8 cellular contexts compared by ENCODE assay signal in the genomic region with DNA sequence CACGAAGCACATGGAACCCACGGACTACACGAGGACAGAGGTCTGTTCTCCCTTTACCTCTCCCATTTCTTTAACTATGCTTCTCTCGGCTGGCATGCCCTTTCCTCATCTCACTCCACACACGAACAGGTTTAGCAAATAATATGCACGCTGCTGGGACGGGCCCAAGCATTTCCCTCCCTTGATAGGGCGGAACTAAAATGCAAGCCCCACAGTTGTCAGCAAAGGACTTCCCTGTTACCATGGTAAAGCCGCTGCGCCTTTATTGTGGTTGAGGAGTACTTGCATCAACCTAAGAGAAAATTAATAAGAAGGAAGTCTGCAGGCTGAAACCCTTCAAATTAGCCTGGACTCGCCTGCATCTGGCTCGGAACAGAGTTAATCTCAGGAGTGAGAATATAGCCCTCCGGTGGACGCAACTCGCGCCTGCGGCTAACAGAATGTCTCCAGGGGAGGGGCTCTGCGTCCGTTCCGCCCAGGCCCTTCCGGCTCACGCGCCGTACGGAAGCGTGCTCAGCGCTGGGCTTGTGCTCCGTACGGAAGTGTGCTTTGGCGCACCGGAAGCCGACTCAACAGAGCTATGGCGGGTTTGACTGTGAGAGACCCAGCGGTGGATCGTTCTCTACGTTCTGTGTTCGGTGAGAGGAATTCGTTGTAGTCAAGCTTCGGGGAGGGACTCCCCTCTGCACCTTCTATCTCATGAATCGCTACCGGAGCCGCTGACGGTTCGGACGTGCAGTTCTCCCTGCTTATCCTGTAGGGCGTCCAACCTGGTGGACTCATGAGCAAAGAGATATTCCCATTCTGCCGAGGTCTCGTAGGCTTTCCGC. TPM values are rescaled to one million over a fixed set of nuclear protein-coding genes. Genes with fewer than 3 reads are reported as not detected.
DNase-seq lines count a peak whose midpoint lies in the region; ATAC-seq and TF ChIP-seq lines count a peak whose summit lies in the region.

Gene CSTF2, plus strand, starts transcription at position 555 of the 830 bp plus-strand sequence. Its CDS starts 26 bp downstream, at position 581.

- no peaks in the 10 kb centered on the region for H3K4me1 ChIP-seq in HUES64 (ENCODE audit: insufficient read depth, low read length)
- H3K4me1 ChIP-seq in OCI-LY3 (ENCODE audit: low read length): peaks cover 4% of the 10 kb centered on the region; the same call in 1 of the 2 replicates
- H3K4me1 ChIP-seq in mucosa of descending colon (ENCODE audit: low read depth): no peaks in the 10 kb centered on the region

- intact Hi-C loops in mucosa of descending colon (cut with DNase I, micrococcal nuclease): no loop called here

- peaks cover 13% of the 10 kb centered on the region for H3K79me2 ChIP-seq in OCI-LY3 (ENCODE audit: low read length)

- H3K9ac ChIP-seq in HUES64 (ENCODE audit: low read depth, low read length) (peak within 1 kb of the TSS; percentile 74), OCI-LY3 (ENCODE audit: low read length) (peak within 1 kb of the TSS; percentile 82)

- peak within 1 kb of the TSS; percentile 81 for H3K4me3 ChIP-seq in HUES64 (ENCODE audit: low read length)
- peak within 1 kb of the TSS; percentile 91 for H3K4me3 ChIP-seq in OCI-LY3 (ENCODE audit: low read length)
- peak within 1 kb of the TSS; percentile 71 for H3K4me3 ChIP-seq in epithelial cell of esophagus (ENCODE audit: low read length)
- peak within 1 kb of the TSS; percentile 32 for H3K4me3 ChIP-seq in mucosa of descending colon

- 1% methylated on average over 49 of the region's 49 CpGs for WGBS in HUES64

- no peak for TF ChIP-seq CTCF in OCI-LY3 (IDR thresholded peaks at IDR 0.05; ENCODE audit: low read depth, low read length)
- no peak for TF ChIP-seq CTCF in epithelial cell of esophagus (IDR thresholded peaks at IDR 0.05; ENCODE audit: insufficient read depth, low read depth, low read length, missing control alignments)
- TF ChIP-seq CTCF in mucosa of descending colon (IDR thresholded peaks at IDR 0.05): no peak

- no peak within 1 kb of the TSS for H3K27ac ChIP-seq in HUES64 (ENCODE audit: low read depth, low read length)
- peak within 1 kb of the TSS; percentile 82 for H3K27ac ChIP-seq in OCI-LY3 (ENCODE audit: low read length)

- peaks cover 31% of the 10 kb centered on the region for H3K36me3 ChIP-seq in HUES64 (ENCODE audit: insufficient read depth, low read length)
- H3K36me3 ChIP-seq in OCI-LY3 (replicated peaks; ENCODE audit: low read depth, low read length): peaks cover 16% of the 10 kb centered on the region
- H3K36me3 ChIP-seq in mucosa of descending colon (ENCODE audit: low read depth): no peaks in the 10 kb centered on the region

- DNase-seq in DMS 273 treated with DMSO at 0.1 percent for 48 hours (lab: John Stamatoyannopoulos, UW) (peak; percentile 58), epithelial cell of esophagus (ENCODE audit: low read depth) (peak; percentile 88), mucosa of descending colon (peak; percentile 84 to 89 (median 87))
- DNase-seq in activated CD8-positive, alpha-beta memory T cell treated with anti-CD3 and anti-CD28 coated beads, Interleukin-2, amount 50 U/mL, for 48 hours: peak; percentile 82
- DNase-seq in stimulated activated CD8-positive, alpha-beta memory T cell treated with anti-CD3 and anti-CD28 coated beads, Interleukin-4, amount 100 ng/mL, for 1 hour (ENCODE audit: low read depth in 2 of 2, low spot score in 1 of 2): peak; percentile 42 to 46

- H3K9me3 ChIP-seq in HUES64 (ENCODE audit: insufficient read depth, low read depth, low read length) (no peaks in the 10 kb centered on the region), OCI-LY3 (ENCODE audit: insufficient read depth, low read length) (no peaks in the 10 kb centered on the region), mucosa of descending colon (no peaks in the 10 kb centered on the region)

- H3K27me3 ChIP-seq in HUES64 (ENCODE audit: insufficient read depth, low read length) (no peaks in the 10 kb centered on the region), OCI-LY3 (ENCODE audit: low read depth, low read length) (no peaks in the 10 kb centered on the region)

- no peaks in the 10 kb centered on the region for H4K20me1 ChIP-seq in OCI-LY3 (ENCODE audit: insufficient read depth, low read length)

- peak within 1 kb of the TSS; percentile 100 for H2AFZ ChIP-seq in OCI-LY3 (ENCODE audit: low read depth, low read length)

- H3K4me2 ChIP-seq in OCI-LY3 (ENCODE audit: low read length): peak within 1 kb of the TSS; percentile 96

- ATAC-seq in GM21515 (IDR thresholded peaks at IDR 0.05; ENCODE audit: unreplicated experiment) (peak; percentile 98), mucosa of descending colon (peak; percentile 99)

RNA-seq across cellular contexts. Expression of gene CSTF2, which starts in this region (rescaled TPM):
- 22.8 TPM for polyA plus RNA-seq in HUES64 (2013, experiment 1 of 2)
- 22.5 TPM for polyA plus RNA-seq in HUES64 (2013, experiment 2 of 2)
- 10 to 100 TPM; 16.7 to 24.0 (median 23.9) TPM for total RNA-seq in mucosa of descending colon

Comparison
In these comparisons a context has a peak if more than half of its experiments do, and no peak if none do; other contexts are left out.
1. H3K4me3 ChIP-seq: peak in every context shown above with its lines; median percentile 91 in OCI-LY3; 81 in HUES64; 71 in epithelial cell of esophagus; 32 in mucosa of descending colon.